Comparison of ENCODE assay signal across 10 cellular contexts in genomic region chr9:32395483-32396216, GRCh38. TPM values are rescaled to one million over a fixed set of nuclear protein-coding genes. Genes with fewer than 3 reads are reported as not detected.
DNase-seq lines count a peak whose midpoint lies in the region; ATAC-seq and TF ChIP-seq lines count a peak whose summit lies in the region.
"Had no signal": no experiment of that assay in that cellular context is flagged by ENCODE, and none has a peak within 500 bp of the region (broad histone marks: within the 10 kb centered on the region; RNA-seq: fewer than 3 reads in every experiment).

No MANE protein-coding gene starts in this region.

- no peak overlapping the region for H3K4me3 Mint-ChIP-seq in activated CD4-positive, alpha-beta memory T cell treated with anti-CD3 and anti-CD28 coated beads, Interleukin-2, amount 10 ng/mL, durations not matched to agents 7 days and 5 days
- H3K4me3 Mint-ChIP-seq in T-cell = no peak overlapping the region

- TF ChIP-seq CTCF in AG09319 (IDR thresholded peaks at IDR 0.05; ENCODE audit: low read depth, low read length) (peak; percentile 58), fibroblast of pulmonary artery (IDR thresholded peaks at IDR 0.05; ENCODE audit: low read length, missing control alignments) (peak; percentile 43), osteoblast (IDR thresholded peaks at IDR 0.05; ENCODE audit: extremely low read depth, low read depth, low read length) (peak; percentile 57)

- H2AFZ ChIP-seq in osteoblast (ENCODE audit: low read length) = no peak overlapping the region

- H3K36me3 ChIP-seq in osteoblast (ENCODE audit: insufficient read depth, low read length) = no peaks in the 10 kb centered on the region

- H3K27ac ChIP-seq in osteoblast (ENCODE audit: low read depth, low read length) = peak overlapping the region; percentile 80

- no peaks in the 10 kb centered on the region for H3K9me3 Mint-ChIP-seq in activated CD4-positive, alpha-beta memory T cell treated with anti-CD3 and anti-CD28 coated beads, Interleukin-2, amount 10 ng/mL, durations not matched to agents 7 days and 5 days
- no peaks in the 10 kb centered on the region for H3K9me3 Mint-ChIP-seq in T-cell

- no peak overlapping the region for H3K4me3 ChIP-seq in fibroblast of pulmonary artery (replicated peaks; ENCODE audit: low read depth, low read length)
- H3K4me3 ChIP-seq in osteoblast (ENCODE audit: insufficient read depth, low read length) = no peak overlapping the region

- H3K27me3 Mint-ChIP-seq in activated CD4-positive, alpha-beta memory T cell treated with anti-CD3 and anti-CD28 coated beads, Interleukin-2, amount 10 ng/mL, durations not matched to agents 7 days and 5 days = no peaks in the 10 kb centered on the region
- H3K27me3 Mint-ChIP-seq in T-cell = no peaks in the 10 kb centered on the region
- H3K27me3 Mint-ChIP-seq: naive B cell had no signal

- CTCF ChIA-PET in activated CD4-positive, alpha-beta memory T cell treated with anti-CD3 and anti-CD28 coated beads, Interleukin-2, amount 10 ng/mL, durations not matched to agents 7 days and 5 days (lab: Charles Lee) = no interaction called here
- CTCF ChIA-PET in T-cell (lab: Charles Lee) = interaction anchor here in 1 of 2 donors (1.0 kb wide), 1 partner anchor 16 kb away, joined by 5 read pairs; no protein-coding TSS in a partner anchor

- DNase-seq in AG09319 (ENCODE audit: extremely low read depth, low read depth) (peak; percentile 82), RPMI7951 (ENCODE audit: low read depth) (peak; percentile 89), fibroblast of pulmonary artery (ENCODE audit: low read depth) (peak; percentile 96), osteoblast (ENCODE audit: insufficient read length, low spot score, missing footprints) (peak; percentile 73), germinal center (ENCODE audit: low spot score) (no peak), T-cell (no peak)
- DNase-seq in activated CD4-positive, alpha-beta memory T cell treated with anti-CD3 and anti-CD28 coated beads, Interleukin-2, amount 10 ng/mL, durations not matched to agents 7 days and 5 days = no peak
- DNase-seq: activated CD4-positive, alpha-beta T cell treated with anti-CD3 and anti-CD28 coated beads for 48 hours; naive B cell had no signal

- POLR2A ChIA-PET in activated CD4-positive, alpha-beta memory T cell treated with anti-CD3 and anti-CD28 coated beads, Interleukin-2, amount 10 ng/mL, durations not matched to agents 7 days and 5 days (lab: Charles Lee) = no interaction called here
- POLR2A ChIA-PET in T-cell (lab: Charles Lee) = no interaction called here

- no peaks in the 10 kb centered on the region for H3K27me3 ChIP-seq in osteoblast (ENCODE audit: insufficient read depth, low read length)

- no peak overlapping the region for H3K27ac Mint-ChIP-seq in activated CD4-positive, alpha-beta memory T cell treated with anti-CD3 and anti-CD28 coated beads, Interleukin-2, amount 10 ng/mL, durations not matched to agents 7 days and 5 days
- H3K27ac Mint-ChIP-seq in T-cell = no peak overlapping the region

- H3K9me3 ChIP-seq in osteoblast (ENCODE audit: low read depth, low read length) = no peaks in the 10 kb centered on the region

- peaks cover 5% of the 10 kb centered on the region for H4K20me1 ChIP-seq in osteoblast (ENCODE audit: insufficient read depth, low read length)

- peaks cover 30% of the 10 kb centered on the region for H3K4me1 ChIP-seq in osteoblast (ENCODE audit: insufficient read depth, low read length)

- ATAC-seq in GM21786 (IDR thresholded peaks at IDR 0.05; ENCODE audit: unreplicated experiment) = no peak
- no peak for ATAC-seq in T-cell (replicated peaks in 1 of 4)

- no peaks in the 10 kb centered on the region for H3K36me3 Mint-ChIP-seq in activated CD4-positive, alpha-beta memory T cell treated with anti-CD3 and anti-CD28 coated beads, Interleukin-2, amount 10 ng/mL, durations not matched to agents 7 days and 5 days (ENCODE audit: low read depth)
- peaks cover 17% of the 10 kb centered on the region for H3K36me3 Mint-ChIP-seq in T-cell

- H3K79me2 ChIP-seq in osteoblast (ENCODE audit: insufficient read depth, low read length) = peaks cover 75% of the 10 kb centered on the region

- peak overlapping the region; percentile 37 for H3K4me2 ChIP-seq in osteoblast (ENCODE audit: insufficient read depth, low read length)

- no peaks in the 10 kb centered on the region for H3K4me1 Mint-ChIP-seq in activated CD4-positive, alpha-beta memory T cell treated with anti-CD3 and anti-CD28 coated beads, Interleukin-2, amount 10 ng/mL, durations not matched to agents 7 days and 5 days
- H3K4me1 Mint-ChIP-seq in T-cell = peaks cover 0 to 11% (median 7%) of the 10 kb centered on the region in 3 donors
- H3K4me1 Mint-ChIP-seq: naive B cell had no signal

RNA-seq across cellular contexts. Expression of gene ACO1, which starts 11.2 kb away (rescaled TPM):
- total RNA-seq in RPMI7951 (2014; rRNA removed; shearing (Covaris generic)) = 42.7 and 47.6 TPM in 2 replicates
- total RNA-seq in osteoblast (104 and 105 TPM in 2 replicates), T-cell (1 to 10 TPM; 5.2 to 8.5 (median 8.0) TPM)
- 1 to 10 TPM; 6.4 to 6.6 TPM for total RNA-seq in activated CD4-positive, alpha-beta memory T cell treated with anti-CD3 and anti-CD28 coated beads, Interleukin-2, amount 10 ng/mL, durations not matched to agents 7 days and 5 days

Comparison
In these comparisons a context has a peak if more than half of its experiments do, and no peak if none do; other contexts are left out.
1. DNase-seq: peak in AG09319 (single experiment), RPMI7951 (single experiment), fibroblast of pulmonary artery (single experiment) and osteoblast (single experiment); none in activated CD4-positive, alpha-beta memory T cell treated with anti-CD3 and anti-CD28 coated beads, Interleukin-2, amount 10 ng/mL, durations not matched to agents 7 days and 5 days (single experiment), germinal center (single experiment) and T-cell (0 of 34).
2. Peak in every context shown above with its lines, with median percentiles within 50 percentile points of each other: CTCF ChIP-seq.